22 cellular contexts compared by ENCODE assay signal in genomic region chr1:201419737-201420607, GRCh38. TPM values are rescaled to one million over a fixed set of nuclear protein-coding genes. Genes with fewer than 3 reads are reported as not detected.
DNase-seq lines count a peak whose midpoint lies in the region; ATAC-seq and TF ChIP-seq lines count a peak whose summit lies in the region.
"Had no signal": no experiment of that assay in that cellular context is flagged by ENCODE, and none has a peak within 500 bp of the region (broad histone marks: within the 10 kb centered on the region; RNA-seq: fewer than 3 reads in every experiment).

No MANE protein-coding gene starts in this region.

- H3K27ac ChIP-seq in Panc1 (ENCODE audit: low read length) (no peak overlapping the region), mesenchymal stem cell (ENCODE audit: low read length, poor library complexity, severe bottlenecking) (no peak overlapping the region)
- H3K27ac ChIP-seq: epithelial cell of prostate, prostate gland had no signal

- in situ Hi-C loops in Panc1 (cut with HindIII; ENCODE audit: low pct_unique_long_range_greater_than_20kb, low sequenced_read_pairs): no loop called here

- no peak overlapping the region for H3K18ac ChIP-seq in mesenchymal stem cell (ENCODE audit: low read depth in 1 of 2, low read length in 2 of 2)

- BruUV-seq in Panc1 (replicated peaks; lab: Mats Ljungman, UMichigan): no TSS peak

- H2BK120ac ChIP-seq in mesenchymal stem cell (ENCODE audit: low read depth, low read length): no peak overlapping the region

- no peak overlapping the region for H4K8ac ChIP-seq in mesenchymal stem cell (ENCODE audit: low read length)

- peaks cover 4% of the 10 kb centered on the region for H3K27me3 ChIP-seq in Panc1 (ENCODE audit: control insufficient read depth, insufficient read depth, low read length)
- H3K27me3 ChIP-seq in mesenchymal stem cell (ENCODE audit: control insufficient read depth in 1 of 2, insufficient read depth in 1 of 2, low read length in 2 of 2): peaks cover 0 to 70% of the 10 kb centered on the region in 2 experiments
- peaks cover 20% of the 10 kb centered on the region for H3K27me3 ChIP-seq in skeletal muscle satellite cell (ENCODE audit: control insufficient read depth, insufficient read depth, low read length)

- H2BK5ac ChIP-seq in mesenchymal stem cell (ENCODE audit: low read depth, low read length, poor library complexity, severe bottlenecking): peak overlapping the region; percentile 31

- H3K9ac ChIP-seq in mesenchymal stem cell (ENCODE audit: low read length) (no peak overlapping the region), skeletal muscle satellite cell (ENCODE audit: low read depth, low read length) (no peak overlapping the region)

- no peak overlapping the region for H3K14ac ChIP-seq in mesenchymal stem cell (ENCODE audit: low read length in 2 of 2)

- ATAC-seq in Panc1: 0 out of 2 replicates have a peak, but pooled peaks have one; percentile 36
- ATAC-seq: activated CD8-positive, alpha-beta T cell treated with anti-CD3 and anti-CD28 coated beads, Interleukin-2, amount 10 ng/mL, durations not matched to agents 7 days and 5 days; HCT116; PC-3 had no signal

- no peaks in the 10 kb centered on the region for H3K79me1 ChIP-seq in mesenchymal stem cell (replicated peaks; ENCODE audit: low read length, poor library complexity, severe bottlenecking)

- H3K4me1 ChIP-seq in Panc1 (ENCODE audit: control insufficient read depth, insufficient read depth, low read length): no peaks in the 10 kb centered on the region
- H3K4me1 ChIP-seq in mesenchymal stem cell (ENCODE audit: control insufficient read depth, insufficient read depth, low read depth, low read length): peaks cover 32% of the 10 kb centered on the region
- peaks cover 40% of the 10 kb centered on the region for H3K4me1 ChIP-seq in skeletal muscle satellite cell (ENCODE audit: control insufficient read depth, insufficient read depth, low read length)
- H3K4me1 ChIP-seq: prostate gland had no signal

- no peak overlapping the region for H3K23ac ChIP-seq in mesenchymal stem cell (ENCODE audit: low read length in 2 of 2)

- no peak overlapping the region for H3K4me2 ChIP-seq in mesenchymal stem cell (ENCODE audit: low read length, poor library complexity, severe bottlenecking)
- H3K4me2 ChIP-seq in skeletal muscle satellite cell (ENCODE audit: low read length): peak overlapping the region; percentile 25

- no peak overlapping the region for H2AFZ ChIP-seq in mesenchymal stem cell (ENCODE audit: low read depth, low read length)

- CTCF ChIA-PET in Panc1 (lab: Charles Lee): interaction anchor here (1.7 kb wide), 1 partner anchor 16 kb away, joined by 5 read pairs; no protein-coding TSS in a partner anchor

- H3K9me3 ChIP-seq in Panc1 (ENCODE audit: control insufficient read depth, insufficient read depth, low read depth, low read length) (no peaks in the 10 kb centered on the region), mesenchymal stem cell (ENCODE audit: control insufficient read depth, low read length) (peaks cover 15% of the 10 kb centered on the region), skeletal muscle satellite cell (replicated peaks; ENCODE audit: low read length) (no peaks in the 10 kb centered on the region)
- H3K9me3 ChIP-seq: prostate gland had no signal

- POLR2A ChIA-PET in Panc1 (lab: Charles Lee): no interaction called here

- WGBS in mesenchymal stem cell: 57% methylated on average over 11 of the region's 12 CpGs

- no peak overlapping the region for H3K4me3 ChIP-seq in Panc1 (ENCODE audit: low read depth in 2 of 2, low read length in 2 of 2)
- no peak overlapping the region for H3K4me3 ChIP-seq in mesenchymal stem cell (ENCODE audit: insufficient read depth in 1 of 2, low read depth in 1 of 2, low read length in 2 of 2)
- no peak overlapping the region for H3K4me3 ChIP-seq in skeletal muscle satellite cell (ENCODE audit: low read length)
- H3K4me3 ChIP-seq: prostate gland had no signal

- H2AK5ac ChIP-seq in mesenchymal stem cell (ENCODE audit: low read length, severe bottlenecking): peak overlapping the region; percentile 33

- H2BK15ac ChIP-seq in mesenchymal stem cell (ENCODE audit: low read depth, poor library complexity, severe bottlenecking): no peak overlapping the region

- intact Hi-C loops in Panc1 (cut with micrococcal nuclease; ENCODE audit: unreplicated experiment): no loop called here

- no peak overlapping the region for H2BK12ac ChIP-seq in mesenchymal stem cell (ENCODE audit: low read length in 2 of 2)

- TF ChIP-seq CTCF in Panc1 (IDR thresholded peaks at IDR 0.05): no peak

- H3K4ac ChIP-seq in mesenchymal stem cell (ENCODE audit: low read depth in 1 of 2, low read length in 2 of 2): no peak overlapping the region

- peak; percentile 11 for DNase-seq in HS-27A (ENCODE audit: low read depth)
- no peak for DNase-seq in Panc1 (ENCODE audit: low read depth, low spot score)
- no peak for DNase-seq in mesenchymal stem cell
- no peak for DNase-seq in NCI-H510A treated with DMSO at 0.1 percent for 48 hours (lab: John Stamatoyannopoulos, UW)
- no peak for DNase-seq in GDM1 (lab: John Stamatoyannopoulos, UW)
- DNase-seq in DMS 273 (lab: John Stamatoyannopoulos, UW; ENCODE audit: unreplicated experiment): no peak
- DNase-seq in KG1 (lab: John Stamatoyannopoulos, UW): no peak
- DNase-seq: activated CD8-positive, alpha-beta T cell treated with anti-CD3 and anti-CD28 coated beads, Interleukin-2, amount 10 ng/mL, durations not matched to agents 7 days and 5 days; activated T-cell treated with anti-CD3 and anti-CD28 coated beads, Interleukin-2, amount 50 U/mL, for 1 hour; amygdala; CD8-positive, alpha-beta memory T cell; DND-41; hippocampal formation; NCI-H1694 treated with DMSO at 0.1 percent for 48 hours; NCI-H2227 treated with DMSO at 0.1 percent for 48 hours; PC-3 had no signal

- H3K36me3 ChIP-seq in Panc1 (ENCODE audit: control insufficient read depth, insufficient read depth, low read length) (no peaks in the 10 kb centered on the region), mesenchymal stem cell (ENCODE audit: control insufficient read depth in 1 of 2, insufficient read depth in 2 of 2, low read depth in 1 of 2, low read length in 2 of 2) (no peaks in the 10 kb centered on the region), skeletal muscle satellite cell (ENCODE audit: insufficient read depth, low read length) (no peaks in the 10 kb centered on the region)
- H3K36me3 ChIP-seq: prostate gland had no signal

- H4K91ac ChIP-seq in mesenchymal stem cell (ENCODE audit: low read length): no peak overlapping the region

RNA-seq across cellular contexts. Expression of gene TNNI1, which starts 1.6 kb away (rescaled TPM):
- not detected for total RNA-seq in Panc1 (2021; ENCODE audit: unreplicated experiment)
- not detected for polyA plus RNA-seq in Panc1 (2012; ENCODE audit: insufficient read length)
- not detected for polyA plus RNA-seq in mesenchymal stem cell (2013, experiment 1 of 2)
- polyA plus RNA-seq in mesenchymal stem cell (2013, experiment 2 of 2): not detected
- 1.3 and 175 TPM in 2 replicates for total RNA-seq in skeletal muscle satellite cell (2012; rRNA removed)
- total RNA-seq: activated CD8-positive, alpha-beta T cell treated with anti-CD3 and anti-CD28 coated beads, Interleukin-2, amount 10 ng/mL, durations not matched to agents 7 days and 5 days; CD8-positive, alpha-beta memory T cell; PC-3 had no signal
- polyA plus RNA-seq: CD8-positive, alpha-beta memory T cell had no signal

RNA-seq across cellular contexts. Expression of gene LAD1, which starts 20.8 kb away (rescaled TPM):
- total RNA-seq in Panc1 (2021; ENCODE audit: unreplicated experiment): 0.10 TPM
- not detected for polyA plus RNA-seq in Panc1 (2012; ENCODE audit: insufficient read length)
- polyA plus RNA-seq in mesenchymal stem cell (2013, experiment 1 of 2): not detected
- not detected for polyA plus RNA-seq in mesenchymal stem cell (2013, experiment 2 of 2)
- total RNA-seq in skeletal muscle satellite cell (2012; rRNA removed): 0.22 and 0.51 TPM in 2 replicates
- total RNA-seq: activated CD8-positive, alpha-beta T cell treated with anti-CD3 and anti-CD28 coated beads, Interleukin-2, amount 10 ng/mL, durations not matched to agents 7 days and 5 days; CD8-positive, alpha-beta memory T cell; fibroblast of villous mesenchyme had no signal
- polyA plus RNA-seq: CD8-positive, alpha-beta memory T cell; neural cell had no signal

RNA-seq across cellular contexts. Expression of gene TNNT2, which starts 42.5 kb away (rescaled TPM):
- not detected for total RNA-seq in Panc1 (2021; ENCODE audit: unreplicated experiment)
- polyA plus RNA-seq in Panc1 (2012; ENCODE audit: insufficient read length): not detected
- 0.07 TPM for polyA plus RNA-seq in mesenchymal stem cell (2013, experiment 1 of 2)
- polyA plus RNA-seq in mesenchymal stem cell (2013, experiment 2 of 2): not detected
- total RNA-seq in skeletal muscle satellite cell (2012; rRNA removed): 1.3 and 38.2 TPM in 2 replicates
- total RNA-seq: activated CD8-positive, alpha-beta T cell treated with anti-CD3 and anti-CD28 coated beads, Interleukin-2, amount 10 ng/mL, durations not matched to agents 7 days and 5 days; CD8-positive, alpha-beta memory T cell had no signal
- polyA plus RNA-seq: CD8-positive, alpha-beta memory T cell; neural cell had no signal

RNA-seq across cellular contexts. Expression of gene PHLDA3, which starts 49.0 kb away (rescaled TPM):
- total RNA-seq in Panc1 (2021; ENCODE audit: unreplicated experiment): 12.3 TPM
- 11.3 TPM for polyA plus RNA-seq in Panc1 (2012; ENCODE audit: insufficient read length)
- polyA plus RNA-seq in mesenchymal stem cell (2013, experiment 1 of 2): 42.7 TPM
- 42.7 TPM for polyA plus RNA-seq in mesenchymal stem cell (2013, experiment 2 of 2)
- total RNA-seq in skeletal muscle satellite cell (2012; rRNA removed): 43.2 and 47.4 TPM in 2 replicates
